8 cellular contexts compared by ENCODE assay signal in the genomic region with DNA sequence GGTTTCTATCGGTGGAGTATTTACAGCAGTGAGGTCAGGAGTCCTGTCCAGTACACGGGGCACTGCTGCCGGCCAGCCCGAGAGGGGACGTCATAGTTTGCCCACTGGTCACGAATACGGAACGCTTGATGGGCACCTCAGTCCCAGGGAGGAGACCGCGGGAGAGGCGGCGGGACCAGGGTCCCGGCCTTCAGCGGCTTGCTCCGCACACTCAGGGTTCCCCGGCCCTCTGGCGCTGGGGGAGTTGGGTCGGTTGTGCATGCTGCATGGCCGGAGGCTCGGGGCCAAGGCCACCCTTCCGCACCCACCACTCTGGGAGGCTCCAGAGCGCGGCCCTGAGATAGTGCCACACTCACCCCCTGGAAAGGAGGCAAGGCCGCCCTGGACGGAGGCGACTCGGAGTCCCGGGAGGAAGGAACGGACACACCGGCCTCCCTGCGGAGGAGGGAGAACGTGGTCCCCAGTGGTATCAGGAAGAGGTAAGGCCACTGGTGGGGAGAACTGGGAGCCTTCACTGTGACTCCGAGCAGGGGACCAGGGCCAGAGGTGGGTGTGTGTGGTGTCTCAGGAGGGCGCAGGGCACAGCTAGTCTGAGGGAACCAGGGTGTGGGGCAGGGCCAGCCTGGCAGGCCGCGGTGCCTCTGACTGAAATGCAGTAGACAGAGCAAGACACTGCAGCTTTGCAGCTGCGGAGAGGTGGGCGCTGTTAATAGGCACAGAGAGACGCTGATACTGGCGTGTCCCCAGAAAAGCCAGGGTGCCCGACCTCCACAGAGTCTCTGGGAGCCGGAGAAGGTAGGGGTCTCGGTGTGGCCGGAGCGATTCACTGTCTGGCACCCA. TPM values are rescaled to one million over a fixed set of nuclear protein-coding genes. Genes with fewer than 3 reads are reported as not detected.
DNase-seq lines count a peak whose midpoint lies in the region; ATAC-seq and TF ChIP-seq lines count a peak whose summit lies in the region.

No MANE protein-coding gene starts in this region.

- H3K27ac ChIP-seq in VCaP: peak overlapping the region; percentile 44; the same call in 1 of the 2 replicates

- intact Hi-C loops in posterior vena cava (cut with DNase I): no loop called here

- TF ChIP-seq CTCF in VCaP (conservative IDR thresholded peaks at IDR 0.05) (no peak), foreskin fibroblast (IDR thresholded peaks at IDR 0.05; ENCODE audit: low read depth, low read length) (no peak)

- ATAC-seq in HG03378 (IDR thresholded peaks at IDR 0.05; ENCODE audit: unreplicated experiment) (no peak), GM21786 (IDR thresholded peaks at IDR 0.05; ENCODE audit: unreplicated experiment) (no peak)

- peak; percentile 65 for DNase-seq in activated effector memory CD4-positive, alpha-beta T cell treated with anti-CD3 and anti-CD28 coated beads, Interleukin-2, amount 50 U/mL, for 16 hours
- no peak for DNase-seq in activated effector memory CD4-positive, alpha-beta T cell treated with Interleukin-2 at 50 U/mL for 16 hours
- DNase-seq in foreskin fibroblast (peak in 1 of 2 donors; percentile 33), posterior vena cava (ENCODE audit: low spot score) (peak; percentile 79), SHP77 treated with DMSO at 0.1 percent for 48 hours (lab: John Stamatoyannopoulos, UW) (no peak)

- H3K4me3 ChIP-seq in foreskin fibroblast (ENCODE audit: low read depth in 1 of 2, low read length in 2 of 2): peak overlapping the region; percentile 63 to 79

RNA-seq across cellular contexts. Expression of a gene that starts 28.6 kb away (rescaled TPM):
- total RNA-seq in posterior vena cava: not detected

RNA-seq across cellular contexts. Expression of a gene that starts 51.7 kb away (rescaled TPM):
- 10 to 100 TPM; 14.8 to 16.3 TPM for total RNA-seq in posterior vena cava

RNA-seq across cellular contexts. Expression of a gene that starts 51.8 kb away (rescaled TPM):
- total RNA-seq in posterior vena cava: 10 to 100 TPM; 10.3 to 11.4 TPM

Comparison
In these comparisons a context has a peak if more than half of its experiments do, and no peak if none do; other contexts are left out.
1. DNase-seq: peak in activated effector memory CD4-positive, alpha-beta T cell treated with anti-CD3 and anti-CD28 coated beads, Interleukin-2, amount 50 U/mL, for 16 hours (single experiment) and posterior vena cava (single experiment); none in activated effector memory CD4-positive, alpha-beta T cell treated with Interleukin-2 at 50 U/mL for 16 hours (single experiment) and SHP77 treated with DMSO at 0.1 percent for 48 hours (single experiment).